14 cellular contexts compared by ENCODE assay signal in the genomic region with DNA sequence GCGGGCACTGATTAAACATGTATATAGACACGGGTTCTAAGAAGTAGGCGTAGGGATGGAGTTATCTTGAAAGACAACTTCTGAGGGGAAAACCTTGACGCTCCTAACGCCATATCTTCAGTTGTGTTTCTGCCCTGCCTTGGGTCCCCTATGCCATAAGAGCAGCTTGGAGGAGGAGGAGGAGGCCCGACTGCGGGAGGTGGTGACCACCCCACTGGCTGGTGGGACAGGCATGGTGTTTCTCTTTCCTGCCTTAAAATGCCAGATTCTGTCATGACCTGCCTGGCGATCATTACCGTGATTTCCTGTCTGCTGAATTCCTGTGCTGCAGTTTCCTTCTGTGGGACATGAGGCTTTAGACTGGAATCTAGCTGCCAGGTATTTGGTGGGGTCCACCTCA. TPM values are rescaled to one million over a fixed set of nuclear protein-coding genes. Genes with fewer than 3 reads are reported as not detected.
DNase-seq lines count a peak whose midpoint lies in the region; ATAC-seq and TF ChIP-seq lines count a peak whose summit lies in the region.
"Had no signal": no experiment of that assay in that cellular context is flagged by ENCODE, and none has a peak within 500 bp of the region (broad histone marks: within the 10 kb centered on the region; RNA-seq: fewer than 3 reads in every experiment).

No MANE protein-coding gene starts in this region.

- H3K56ac ChIP-seq in H9 (ENCODE audit: insufficient read length, low read depth, low read length), result no peak overlapping the region

- ATAC-seq in foreskin keratinocyte, result no peak
- ATAC-seq: HCT116 had no signal

- H4K20me1 ChIP-seq in H9 (ENCODE audit: control insufficient read depth, insufficient read depth, insufficient read length) (no peaks in the 10 kb centered on the region), neural progenitor cell (ENCODE audit: low read depth) (no peaks in the 10 kb centered on the region)

- DNase-seq in H9, result no peak
- DNase-seq in RWPE1 (ENCODE audit: low spot score), result no peak
- DNase-seq in neural progenitor cell (ENCODE audit: low spot score), result no peak
- no peak for DNase-seq in foreskin keratinocyte
- no peak for DNase-seq in erythroblast (lab: John Stamatoyannopoulos, UW)
- DNase-seq in D341Med (ENCODE audit: low spot score), result no peak
- DNase-seq: C1 segment of cervical spinal cord; Calu3; CD4-positive, alpha-beta memory T cell; COR-L47; DMS153; DND-41; GM23248 had no signal

- TF ChIP-seq CTCF in H9 (conservative IDR thresholded peaks at IDR 0.05), result no peak
- no peak for TF ChIP-seq CTCF in RWPE1 (conservative IDR thresholded peaks at IDR 0.05; ENCODE audit: low read depth)
- no peak for TF ChIP-seq CTCF in neural progenitor cell (IDR thresholded peaks at IDR 0.05)
- no peak for TF ChIP-seq CTCF in foreskin keratinocyte (conservative IDR thresholded peaks at IDR 0.05)

- H3K4me2 ChIP-seq in H9 (ENCODE audit: insufficient read depth, insufficient read length, low read length) (no peak overlapping the region), neural progenitor cell (no peak overlapping the region)

- H3K14ac ChIP-seq in H9 (ENCODE audit: insufficient read depth, low read length), result no peak overlapping the region

- H4K5ac ChIP-seq in H9 (ENCODE audit: insufficient read length, low read depth, low read length), result no peak overlapping the region

- no peak overlapping the region for H3K9ac ChIP-seq in H9 (ENCODE audit: extremely low read depth, insufficient read length, low read length)
- no peak overlapping the region for H3K9ac ChIP-seq in neural progenitor cell
- H3K9ac ChIP-seq: GM23248 had no signal

- no peak overlapping the region for H4K91ac ChIP-seq in H9 (ENCODE audit: insufficient read length, low read depth, low read length)

- H3K9me3 ChIP-seq in H9 (ENCODE audit: control insufficient read depth, low read depth, low read length) (no peaks in the 10 kb centered on the region), neural progenitor cell (ENCODE audit: low read depth) (no peaks in the 10 kb centered on the region)

- H3K36me3 ChIP-seq in neural progenitor cell, result no peaks in the 10 kb centered on the region

- H3K27ac Mint-ChIP-seq in H9, result no peak overlapping the region; a peak in 1 of 7 replicates
- H3K27ac Mint-ChIP-seq in neural progenitor cell, result peak overlapping the region; percentile 29

- H3K4ac ChIP-seq in H9 (ENCODE audit: low read depth, low read length), result no peak overlapping the region

- no peak overlapping the region for H3K18ac ChIP-seq in H9 (ENCODE audit: insufficient read length, low read depth, low read length)

- H3T11ph ChIP-seq in H9 (ENCODE audit: low read length), result no peak overlapping the region

- H3K27me3 Mint-ChIP-seq in H9 (ENCODE audit: low read depth) (peaks cover 4% of the 10 kb centered on the region; the same call in 1 of the 2 replicates), neural progenitor cell (ENCODE audit: insufficient read depth, low read depth) (peaks cover 2% of the 10 kb centered on the region)
- H3K27me3 Mint-ChIP-seq: CD4-positive, alpha-beta memory T cell had no signal

- no peaks in the 10 kb centered on the region for H3K27me3 ChIP-seq in H9 (ENCODE audit: insufficient read depth, low read length)
- H3K27me3 ChIP-seq in neural progenitor cell, result no peaks in the 10 kb centered on the region
- no peaks in the 10 kb centered on the region for H3K27me3 ChIP-seq in foreskin keratinocyte

- H2BK5ac ChIP-seq in H9 (ENCODE audit: insufficient read length, low read length), result no peak overlapping the region

- no CpG with 5 or more reads among the region's 9 CpGs for WGBS in H9 (ENCODE audit: extremely low coverage, insufficient read length, low lambda C conversion rate)

- no peak overlapping the region for H2AK5ac ChIP-seq in H9 (ENCODE audit: insufficient read length, low read length)

- H2BK15ac ChIP-seq in H9 (ENCODE audit: low read depth, low read length), result no peak overlapping the region

- no peak overlapping the region for H2AFZ ChIP-seq in H9 (ENCODE audit: low read length)
- no peak overlapping the region for H2AFZ ChIP-seq in neural progenitor cell (replicated peaks)
- H2AFZ ChIP-seq: GM23248 had no signal

- H2BK12ac ChIP-seq in H9 (ENCODE audit: insufficient read length, low read depth, low read length), result peak overlapping the region; percentile 20

- no peak overlapping the region for H3K4me3 ChIP-seq in neural progenitor cell
- H3K4me3 ChIP-seq: GM23248 had no signal

- H3K27ac ChIP-seq in H9 (ENCODE audit: insufficient read length, low read depth, low read length) (no peak overlapping the region), RWPE1 (0 out of 2 replicates have a peak overlapping the region, but pooled peaks have one; percentile 7), neural progenitor cell (no peak overlapping the region), foreskin keratinocyte (no peak overlapping the region)
- H3K27ac ChIP-seq: GM23248 had no signal

- peaks cover 0 to 3% of the 10 kb centered on the region in 2 experiments; a peak in 1 of 5 replicates for H3K9me3 Mint-ChIP-seq in H9
- peaks cover 4% of the 10 kb centered on the region for H3K9me3 Mint-ChIP-seq in neural progenitor cell

- no peak overlapping the region for H2BK20ac ChIP-seq in H9 (ENCODE audit: low read depth, low read length, poor library complexity, severe bottlenecking)

- H3K79me1 ChIP-seq in H9 (ENCODE audit: insufficient read depth, low read depth, low read length, poor library complexity, severe bottlenecking), result no peaks in the 10 kb centered on the region

- H3K4me1 ChIP-seq in H9 (ENCODE audit: insufficient read depth, low read length) (no peaks in the 10 kb centered on the region), neural progenitor cell (no peaks in the 10 kb centered on the region), foreskin keratinocyte (no peaks in the 10 kb centered on the region)

- POLR2A ChIA-PET in RWPE1 (lab: Yijun Ruan, JAX; ENCODE audit: low non-redundant PET), result no interaction called here

- no peak overlapping the region for H3K23ac ChIP-seq in H9 (ENCODE audit: insufficient read length, low read depth, low read length)

- H3K4me3 Mint-ChIP-seq in H9, result no peak overlapping the region
- no peak overlapping the region for H3K4me3 Mint-ChIP-seq in neural progenitor cell
- H3K4me3 Mint-ChIP-seq: CD4-positive, alpha-beta memory T cell had no signal

- no peaks in the 10 kb centered on the region for H3K23me2 ChIP-seq in H9 (ENCODE audit: insufficient read length, low read depth, low read length, poor library complexity, severe bottlenecking)

- H3K79me2 ChIP-seq in H9 (ENCODE audit: insufficient read depth, low read length) (no peaks in the 10 kb centered on the region), neural progenitor cell (ENCODE audit: low read depth) (no peaks in the 10 kb centered on the region)

- CTCF ChIA-PET in RWPE1 (lab: Yijun Ruan, JAX), result no interaction called here

- H4K8ac ChIP-seq in H9 (replicated peaks; ENCODE audit: insufficient read length, low read depth, low read length), result no peak overlapping the region

- TF ChIP-seq POLR2A in erythroblast (IDR thresholded peaks at IDR 0.05; ENCODE audit: low read length), result no peak

- H3K36me3 Mint-ChIP-seq in H9 (ENCODE audit: insufficient read depth in 1 of 3, low read depth in 3 of 3) (peaks cover 44 to 57% (median 56%) of the 10 kb centered on the region in 3 experiments), neural progenitor cell (peaks cover 37% of the 10 kb centered on the region)

- no peaks in the 10 kb centered on the region for H3F3A ChIP-seq in neural progenitor cell (ENCODE audit: low read depth)

- H3K4me1 Mint-ChIP-seq in H9, result no peaks in the 10 kb centered on the region
- no peaks in the 10 kb centered on the region for H3K4me1 Mint-ChIP-seq in neural progenitor cell

- H2BK120ac ChIP-seq in H9 (ENCODE audit: low read depth, low read length, poor library complexity, severe bottlenecking), result no peak overlapping the region

RNA-seq across cellular contexts. Expression of gene ZNF783, which starts 15.9 kb away (rescaled TPM):
- total RNA-seq in H9 (2021) (13.5 and 13.6 TPM in 2 replicates), neural progenitor cell (ENCODE audit: low replicate concordance) (5.5 and 12.0 TPM in 2 replicates), foreskin keratinocyte (7.4 and 7.5 TPM in 2 replicates)
- polyA plus RNA-seq in foreskin keratinocyte, result 3.6 and 4.0 TPM in 2 replicates

RNA-seq across cellular contexts. Expression of gene ZNF212, which starts 38.4 kb away (rescaled TPM):
- 21.1 and 22.9 TPM in 2 replicates for total RNA-seq in H9 (2021)
- total RNA-seq in neural progenitor cell (ENCODE audit: low replicate concordance), result 11.2 and 15.7 TPM in 2 replicates
- 7.2 and 7.5 TPM in 2 replicates for total RNA-seq in foreskin keratinocyte
- 6.1 and 6.5 TPM in 2 replicates for polyA plus RNA-seq in foreskin keratinocyte
